ENCODE assay signal across 17 cellular contexts in genomic region chr20:34895465-34895864, GRCh38. TPM values are rescaled to one million over a fixed set of nuclear protein-coding genes. Genes with fewer than 3 reads are reported as not detected.
DNase-seq lines count a peak whose midpoint lies in the region; ATAC-seq and TF ChIP-seq lines count a peak whose summit lies in the region.
"Had no signal": no experiment of that assay in that cellular context is flagged by ENCODE, and none has a peak within 500 bp of the region (broad histone marks: within the 10 kb centered on the region; RNA-seq: fewer than 3 reads in every experiment).

No MANE protein-coding gene starts in this region.

- H3K27ac ChIP-seq in heart right ventricle (peak overlapping the region in 7 of 10 donors; percentile 12 to 57 (median 40)), gastrocnemius medialis (peak overlapping the region; percentile 58 to 86 (median 63)), upper lobe of right lung (peak overlapping the region; percentile 25)

- H3K36me3 Mint-ChIP-seq in endothelial cell (ENCODE audit: low read depth, unreplicated experiment): peaks cover 12% of the 10 kb centered on the region

- no peaks in the 10 kb centered on the region for H3K9me3 Mint-ChIP-seq in endothelial cell (ENCODE audit: unreplicated experiment)
- H3K9me3 Mint-ChIP-seq: CD8-positive, alpha-beta memory T cell had no signal

- H3K4me3 Mint-ChIP-seq in endothelial cell (ENCODE audit: unreplicated experiment): no peak overlapping the region
- H3K4me3 Mint-ChIP-seq: CD4-positive, CD25-positive, alpha-beta regulatory T cell; CD8-positive, alpha-beta memory T cell; GM23338 had no signal

- TF ChIP-seq POLR2A in gastrocnemius medialis (IDR thresholded peaks at IDR 0.05): no peak

- DNase-seq in heart right ventricle (no peak), Right ventricle myocardium superior (no peak), left colon (no peak), gastrocnemius medialis (no peak), upper lobe of right lung (no peak), endothelial cell (ENCODE audit: low spot score) (no peak), OCI-M2 (lab: John Stamatoyannopoulos, UW; ENCODE audit: unreplicated experiment) (no peak)
- DNase-seq: BE2C; CD4-positive, CD25-positive, alpha-beta regulatory T cell; CD8-positive, alpha-beta memory T cell; COR-L47; DMS 273 treated with DMSO at 0.1 percent for 48 hours; DMS53; DND-41; HCEC 1CT had no signal

- in situ Hi-C loops in gastrocnemius medialis (cut with MboI; ENCODE audit: low sequenced_read_pairs in 4 of 4): no loop called here

- H3K4me3 ChIP-seq in heart right ventricle (no peak overlapping the region), gastrocnemius medialis (no peak overlapping the region), upper lobe of right lung (no peak overlapping the region)
- H3K4me3 ChIP-seq: GM12878, GM23338 had no signal

- H3K4me1 Mint-ChIP-seq in endothelial cell (ENCODE audit: unreplicated experiment): peaks cover 6% of the 10 kb centered on the region
- H3K4me1 Mint-ChIP-seq: GM23338 had no signal

- H3K27ac Mint-ChIP-seq in endothelial cell (ENCODE audit: unreplicated experiment): no peak overlapping the region
- H3K27ac Mint-ChIP-seq: CD4-positive, CD25-positive, alpha-beta regulatory T cell; CD8-positive, alpha-beta memory T cell; GM23338 had no signal

- H3K27me3 Mint-ChIP-seq in endothelial cell (ENCODE audit: unreplicated experiment): no peaks in the 10 kb centered on the region
- H3K27me3 Mint-ChIP-seq: CD4-positive, CD25-positive, alpha-beta regulatory T cell; CD8-positive, alpha-beta memory T cell had no signal

- H3K36me3 ChIP-seq in heart right ventricle (peaks cover 0 to 5% (median 0%) of the 10 kb centered on the region in 9 donors), gastrocnemius medialis (no peaks in the 10 kb centered on the region), upper lobe of right lung (no peaks in the 10 kb centered on the region)
- H3K36me3 ChIP-seq: BE2C had no signal

- H3K4me1 ChIP-seq in heart right ventricle (peaks cover 0 to 58% (median 20%) of the 10 kb centered on the region in 9 donors), gastrocnemius medialis (peaks cover 66 to 74% of the 10 kb centered on the region in 2 donors), upper lobe of right lung (peaks cover 34% of the 10 kb centered on the region)
- H3K4me1 ChIP-seq: BE2C had no signal

- intact Hi-C loops in heart right ventricle (cut with DNase I): no loop called here
- intact Hi-C loops in Right ventricle myocardium superior (cut with DNase I): no loop called here
- intact Hi-C loops in left colon (cut with DNase I, micrococcal nuclease): no loop called here
- intact Hi-C loops in gastrocnemius medialis (cut with DNase I; ENCODE audit: low total_unique reads): no loop called here
- intact Hi-C loops in upper lobe of right lung (cut with DNase I): no loop called here

- ATAC-seq in heart right ventricle (no peak), Right ventricle myocardium superior (ENCODE audit: poor library complexity) (no peak), left colon (peak; percentile 68), gastrocnemius medialis (no peak), upper lobe of right lung (no peak)
- ATAC-seq: GM12878, GM23338 had no signal

- TF ChIP-seq CTCF in heart right ventricle (IDR thresholded peaks at IDR 0.05) (no peak), gastrocnemius medialis (IDR thresholded peaks at IDR 0.05 in 4 of 5, conservative IDR thresholded peaks at IDR 0.05 in 1 of 5) (no peak), upper lobe of right lung (IDR thresholded peaks at IDR 0.05) (no peak), endothelial cell (IDR thresholded peaks at IDR 0.05; ENCODE audit: unreplicated experiment) (no peak)

- WGBS in heart right ventricle, 2 donors: 50 to 66% methylated on average over 3 of the region's 3 CpGs

- H3K9me3 ChIP-seq in heart right ventricle: no peaks in the 10 kb centered on the region
- H3K9me3 ChIP-seq in gastrocnemius medialis: no peaks in the 10 kb centered on the region
- no peaks in the 10 kb centered on the region for H3K9me3 ChIP-seq in upper lobe of right lung
- H3K9me3 ChIP-seq: BE2C had no signal

- H3K27me3 ChIP-seq in heart right ventricle (no peaks in the 10 kb centered on the region), gastrocnemius medialis (no peaks in the 10 kb centered on the region), upper lobe of right lung (no peaks in the 10 kb centered on the region)
- H3K27me3 ChIP-seq: BE2C had no signal

RNA-seq across cellular contexts. Expression of gene ACSS2, which starts 19.1 kb away (rescaled TPM):
- 100 to 1,000 TPM in 6 of 10 donors, 10 to 100 TPM in 4; 90.2 to 125 (median 104) TPM for total RNA-seq in heart right ventricle
- 100 to 1,000 TPM in 1 of 2 donors, 10 to 100 TPM in 1; 65.4 to 213 TPM for polyA plus RNA-seq in heart right ventricle
- 137 TPM for total RNA-seq in Right ventricle myocardium superior
- 100 to 1,000 TPM; 343 to 383 TPM for total RNA-seq in left colon
- 10 to 100 TPM; 70.5 to 94.7 (median 88.1) TPM for total RNA-seq in gastrocnemius medialis
- 146 TPM for total RNA-seq in upper lobe of right lung
- total RNA-seq in endothelial cell (ENCODE audit: unreplicated experiment): 53.2 TPM

RNA-seq across cellular contexts. Expression of gene GGT7, which starts 22.8 kb away (rescaled TPM):
- total RNA-seq in heart right ventricle (10 to 100 TPM in 9 of 10 donors, 1 to 10 TPM in 1; 8.0 to 27.7 (median 14.9) TPM), Right ventricle myocardium superior (21.0 TPM), left colon (10 to 100 TPM; 20.5 to 22.5 TPM), gastrocnemius medialis (10 to 100 TPM; 11.4 to 54.2 (median 15.4) TPM), upper lobe of right lung (20.6 TPM), endothelial cell (ENCODE audit: unreplicated experiment) (20.3 TPM)
- 10 to 100 TPM; 14.6 to 45.4 TPM for polyA plus RNA-seq in heart right ventricle
